17 cellular contexts compared by ENCODE assay signal in genomic region chr5:124408738-124409453, GRCh38.
DNase-seq lines count a peak whose midpoint lies in the region; ATAC-seq and TF ChIP-seq lines count a peak whose summit lies in the region.
"Had no signal": no experiment of that assay in that cellular context is flagged by ENCODE, and none has a peak within 500 bp of the region (broad histone marks: within the 10 kb centered on the region; RNA-seq: fewer than 3 reads in every experiment).

No MANE protein-coding gene starts in this region.

- H4K20me1 ChIP-seq in smooth muscle cell (ENCODE audit: low read depth) (no peaks in the 10 kb centered on the region), Karpas-422 (ENCODE audit: insufficient read depth, low read depth, low read length) (no peaks in the 10 kb centered on the region)

- CTCF ChIA-PET in activated CD8-positive, alpha-beta memory T cell treated with anti-CD3 and anti-CD28 coated beads, Interleukin-2, amount 10 ng/mL, durations not matched to agents 7 days and 5 days (lab: Charles Lee) = no interaction called here

- H3K27ac Mint-ChIP-seq in activated CD8-positive, alpha-beta memory T cell treated with anti-CD3 and anti-CD28 coated beads, Interleukin-2, amount 10 ng/mL, durations not matched to agents 7 days and 5 days = no peak overlapping the region
- H3K27ac Mint-ChIP-seq: activated CD4-positive, alpha-beta memory T cell treated with anti-CD3 and anti-CD28 coated beads, Interleukin-2, amount 10 ng/mL, durations not matched to agents 7 days and 5 days had no signal

- H3K79me2 ChIP-seq in smooth muscle cell (ENCODE audit: low read depth) (no peaks in the 10 kb centered on the region), Karpas-422 (ENCODE audit: low read length) (no peaks in the 10 kb centered on the region)

- H3K4me3 ChIP-seq in smooth muscle cell = no peak overlapping the region
- no peak overlapping the region for H3K4me3 ChIP-seq in Karpas-422 (ENCODE audit: low read length)
- H3K4me3 ChIP-seq: prostate gland, SJSA1, vagina had no signal

- H3K36me3 Mint-ChIP-seq in activated CD8-positive, alpha-beta memory T cell treated with anti-CD3 and anti-CD28 coated beads, Interleukin-2, amount 10 ng/mL, durations not matched to agents 7 days and 5 days = no peaks in the 10 kb centered on the region

- peaks cover 15% of the 10 kb centered on the region for H3K4me1 ChIP-seq in smooth muscle cell (ENCODE audit: low read depth)
- H3K4me1 ChIP-seq in Karpas-422 (ENCODE audit: low read length) = peaks cover 21% of the 10 kb centered on the region
- H3K4me1 ChIP-seq: prostate gland, vagina had no signal

- H3K27ac ChIP-seq in smooth muscle cell (ENCODE audit: low read depth) (no peak overlapping the region), Karpas-422 (ENCODE audit: low read length) (no peak overlapping the region)
- H3K27ac ChIP-seq: prostate gland, SJSA1, vagina had no signal

- H3K27me3 ChIP-seq in smooth muscle cell (ENCODE audit: low read depth) (no peaks in the 10 kb centered on the region), Karpas-422 (ENCODE audit: low read length) (no peaks in the 10 kb centered on the region)
- H3K27me3 ChIP-seq: SJSA1, vagina had no signal

- H3F3A ChIP-seq in smooth muscle cell (ENCODE audit: low read depth) = no peaks in the 10 kb centered on the region

- H3K36me3 ChIP-seq in smooth muscle cell (ENCODE audit: low read depth) (no peaks in the 10 kb centered on the region), Karpas-422 (ENCODE audit: insufficient read depth, low read length) (no peaks in the 10 kb centered on the region)
- H3K36me3 ChIP-seq: prostate gland, SJSA1, vagina had no signal

- H3K9ac ChIP-seq in smooth muscle cell (ENCODE audit: low read depth) (no peak overlapping the region), Karpas-422 (ENCODE audit: low read length) (no peak overlapping the region)

- H3K9me2 ChIP-seq in Karpas-422 (replicated peaks; ENCODE audit: insufficient read depth, low read length) = no peaks in the 10 kb centered on the region

- TF ChIP-seq CTCF in smooth muscle cell (IDR thresholded peaks at IDR 0.05; ENCODE audit: borderline replicate concordance, insufficient read depth, poor library complexity, severe bottlenecking) = no peak

- no peaks in the 10 kb centered on the region for H3K4me1 Mint-ChIP-seq in activated CD8-positive, alpha-beta memory T cell treated with anti-CD3 and anti-CD28 coated beads, Interleukin-2, amount 10 ng/mL, durations not matched to agents 7 days and 5 days
- H3K4me1 Mint-ChIP-seq: activated CD4-positive, alpha-beta memory T cell treated with anti-CD3 and anti-CD28 coated beads, Interleukin-2, amount 10 ng/mL, durations not matched to agents 7 days and 5 days had no signal

- H3K4me2 ChIP-seq in smooth muscle cell (peak overlapping the region; percentile 35), Karpas-422 (ENCODE audit: low read depth, low read length, poor library complexity, severe bottlenecking) (no peak overlapping the region)

- no peak overlapping the region for H3K4me3 Mint-ChIP-seq in activated CD8-positive, alpha-beta memory T cell treated with anti-CD3 and anti-CD28 coated beads, Interleukin-2, amount 10 ng/mL, durations not matched to agents 7 days and 5 days
- H3K4me3 Mint-ChIP-seq: activated CD4-positive, alpha-beta memory T cell treated with anti-CD3 and anti-CD28 coated beads, Interleukin-2, amount 10 ng/mL, durations not matched to agents 7 days and 5 days had no signal

- no peak for ATAC-seq in GM21737 (IDR thresholded peaks at IDR 0.05; ENCODE audit: unreplicated experiment)
- no peak for ATAC-seq in activated CD8-positive, alpha-beta memory T cell treated with anti-CD3 and anti-CD28 coated beads, Interleukin-2, amount 10 ng/mL, durations not matched to agents 7 days and 5 days

- WGBS in smooth muscle cell (ENCODE audit: low lambda C conversion rate) = 56% methylated on average over 10 of the region's 10 CpGs

- no peaks in the 10 kb centered on the region for H3K27me3 Mint-ChIP-seq in activated CD8-positive, alpha-beta memory T cell treated with anti-CD3 and anti-CD28 coated beads, Interleukin-2, amount 10 ng/mL, durations not matched to agents 7 days and 5 days
- H3K27me3 Mint-ChIP-seq: activated CD4-positive, alpha-beta memory T cell treated with anti-CD3 and anti-CD28 coated beads, Interleukin-2, amount 10 ng/mL, durations not matched to agents 7 days and 5 days had no signal

- no peak overlapping the region for H2AFZ ChIP-seq in smooth muscle cell (ENCODE audit: low read depth)
- no peak overlapping the region for H2AFZ ChIP-seq in Karpas-422 (ENCODE audit: low read length)

- no peaks in the 10 kb centered on the region for H3K9me3 Mint-ChIP-seq in activated CD8-positive, alpha-beta memory T cell treated with anti-CD3 and anti-CD28 coated beads, Interleukin-2, amount 10 ng/mL, durations not matched to agents 7 days and 5 days (ENCODE audit: low read depth)
- H3K9me3 Mint-ChIP-seq: activated CD4-positive, alpha-beta memory T cell treated with anti-CD3 and anti-CD28 coated beads, Interleukin-2, amount 10 ng/mL, durations not matched to agents 7 days and 5 days had no signal

- DNase-seq in LHCN-M2 (ENCODE audit: low read depth) = peak; percentile 17
- peak; percentile 32 for DNase-seq in fibroblast of gingiva (ENCODE audit: low read depth)
- peak; percentile 74 for DNase-seq in kidney glomerular epithelial cell (lab: John Stamatoyannopoulos, UW)
- no peak for DNase-seq in smooth muscle cell (lab: John Stamatoyannopoulos, UW; ENCODE audit: unreplicated experiment)
- no peak for DNase-seq in OCI-M2 (lab: John Stamatoyannopoulos, UW; ENCODE audit: unreplicated experiment)
- DNase-seq in Karpas-422 = no peak
- no peak for DNase-seq in activated CD8-positive, alpha-beta memory T cell treated with anti-CD3 and anti-CD28 coated beads, Interleukin-2, amount 10 ng/mL, durations not matched to agents 7 days and 5 days
- DNase-seq: activated CD4-positive, alpha-beta memory T cell treated with anti-CD3 and anti-CD28 coated beads, Interleukin-2, amount 10 ng/mL, durations not matched to agents 7 days and 5 days; activated effector memory CD4-positive, alpha-beta T cell treated with anti-CD3 and anti-CD28 coated beads, Interleukin-2, amount 50 U/mL, for 16 hours; C1 segment of cervical spinal cord; MV-4-11; NCI-H2171 treated with DMSO at 0.1 percent for 48 hours; stimulated activated CD4-positive, alpha-beta T cell treated with anti-CD3 and anti-CD28 coated beads, Interleukin-1b, Interleukin-23, amount 100 ng/mL, for 48 hours had no signal

- no peaks in the 10 kb centered on the region for H3K9me3 ChIP-seq in smooth muscle cell (replicated peaks; ENCODE audit: low read depth)
- H3K9me3 ChIP-seq in Karpas-422 (ENCODE audit: low read length) = no peaks in the 10 kb centered on the region
- H3K9me3 ChIP-seq: prostate gland, SJSA1, vagina had no signal

Comparison
In these comparisons a context has a peak if more than half of its experiments do, and no peak if none do; other contexts are left out.
1. DNase-seq: peak in LHCN-M2 (single experiment), fibroblast of gingiva (single experiment) and kidney glomerular epithelial cell (single experiment); none in smooth muscle cell (single experiment), OCI-M2 (single experiment), Karpas-422 (single experiment) and activated CD8-positive, alpha-beta memory T cell treated with anti-CD3 and anti-CD28 coated beads, Interleukin-2, amount 10 ng/mL, durations not matched to agents 7 days and 5 days (single experiment).